29 cellular contexts compared by ENCODE assay signal in genomic region chr2:95087379-95087778, GRCh38.
"Had no signal": no experiment of that assay in that cellular context is flagged by ENCODE, and none has a peak within 500 bp of the region (broad histone marks: within the 10 kb centered on the region; RNA-seq: fewer than 3 reads in every experiment).

No MANE protein-coding gene starts in this region.

- H3K27me3 Mint-ChIP-seq: naive thymus-derived CD4-positive, alpha-beta T cell; natural killer cell treated with Interleukin-12 subunit alpha and Interleukin-12 subunit beta and Interleukin-15 and Interleukin-18, amount 100 ng/mL, for 72 hours; stimulated activated naive B cell treated with anti-CD40 and anti-IgM and Interleukin-4, amounts not matched to agents 10 μg/mL and 1 μg/mL and 100 μg/mL, for 72 hours had no signal

- H3K4me2 ChIP-seq: hepatocyte had no signal

- H2AFZ ChIP-seq: hepatocyte had no signal

- H3K4me1 Mint-ChIP-seq: mesothelial cell of epicardium; stimulated activated naive B cell treated with anti-CD40 and anti-IgM and Interleukin-4, amounts not matched to agents 10 μg/mL and 1 μg/mL and 100 μg/mL, for 72 hours had no signal

- H3K4me3 Mint-ChIP-seq: mesothelial cell of epicardium; naive thymus-derived CD4-positive, alpha-beta T cell; natural killer cell treated with Interleukin-12 subunit alpha and Interleukin-12 subunit beta and Interleukin-15 and Interleukin-18, amount 100 ng/mL, for 72 hours; stimulated activated naive B cell treated with anti-CD40 and anti-IgM and Interleukin-4, amounts not matched to agents 10 μg/mL and 1 μg/mL and 100 μg/mL, for 72 hours had no signal

- H3K79me2 ChIP-seq: hepatocyte had no signal

- H3K9me3 ChIP-seq: left lung, lower lobe of right lung, mucosa of descending colon, ovary, prostate gland, stomach, testis, thyroid gland, transverse colon, upper lobe of left lung, vagina had no signal

- H3K27ac ChIP-seq: hepatocyte, left lung, lower lobe of right lung, ovary, prostate gland, stomach, testis, thyroid gland, transverse colon, upper lobe of left lung, vagina had no signal

- H3K36me3 ChIP-seq: ovary, prostate gland had no signal

- H3K4me3 ChIP-seq: hepatocyte, left lung, lower lobe of right lung, mucosa of descending colon, ovary, prostate gland, skin epidermis, stomach, testis, thyroid gland, transverse colon, upper lobe of left lung, vagina had no signal

- DNase-seq: kidney; left colon; left lung; lower lobe of right lung; mammary epithelial cell; mesenchymal stem cell; mucosa of descending colon; naive thymus-derived CD4-positive, alpha-beta T cell; ovary; retina; right cardiac atrium; stimulated activated CD4-positive, alpha-beta T cell treated with anti-CD3 and anti-CD28 coated beads, Interleukin-12 subunit alpha, Interleukin-12 subunit beta, amount 100 ng/mL, for 4 hours; stimulated activated CD4-positive, alpha-beta T cell treated with anti-CD3 and anti-CD28 coated beads, Interleukin-15, amount 100 ng/mL, for 24 hours; stimulated activated CD4-positive, alpha-beta T cell treated with anti-CD3 and anti-CD28 coated beads, Interleukin-2, amount 100 ng/mL, for 24 hours; stimulated activated CD4-positive, alpha-beta T cell treated with anti-CD3 and anti-CD28 coated beads, Interleukin-4, amount 100 ng/mL, for 1 hour; stimulated activated naive B cell treated with anti-CD40 and anti-IgM and Interleukin-4, amounts not matched to agents 10 μg/mL and 1 μg/mL and 100 μg/mL, for 72 hours; stimulated activated naive CD8-positive, alpha-beta T cell treated with anti-CD3 and anti-CD28 coated beads, Interleukin-15, Interleukin-2, amounts not matched to agents 100 U/mL and 50 U/mL, for 24 hours; stomach; testis; thyroid gland; transverse colon; upper lobe of left lung had no signal

- H3K9me3 Mint-ChIP-seq: naive thymus-derived CD4-positive, alpha-beta T cell; natural killer cell treated with Interleukin-12 subunit alpha and Interleukin-12 subunit beta and Interleukin-15 and Interleukin-18, amount 100 ng/mL, for 72 hours had no signal

- H3K27ac Mint-ChIP-seq: mesothelial cell of epicardium; natural killer cell treated with Interleukin-12 subunit alpha and Interleukin-12 subunit beta and Interleukin-15 and Interleukin-18, amount 100 ng/mL, for 72 hours; stimulated activated naive B cell treated with anti-CD40 and anti-IgM and Interleukin-4, amounts not matched to agents 10 μg/mL and 1 μg/mL and 100 μg/mL, for 72 hours had no signal

- H3K4me1 ChIP-seq: left lung, lower lobe of right lung, prostate gland, stomach, testis, thyroid gland, transverse colon, upper lobe of left lung, vagina had no signal

- H3K27me3 ChIP-seq: hepatocyte, left lung, ovary, stomach, testis, thyroid gland, transverse colon, upper lobe of left lung, vagina had no signal

- ATAC-seq: left colon; left lung; lower lobe of right lung; mucosa of descending colon; naive thymus-derived CD4-positive, alpha-beta T cell; natural killer cell treated with Interleukin-12 subunit alpha and Interleukin-12 subunit beta and Interleukin-15 and Interleukin-18, amount 100 ng/mL, for 72 hours; right cardiac atrium; sciatic nerve; stimulated activated naive B cell treated with anti-CD40 and anti-IgM and Interleukin-4, amounts not matched to agents 10 μg/mL and 1 μg/mL and 100 μg/mL, for 72 hours; stimulated activated naive CD8-positive, alpha-beta T cell treated with anti-CD3 and anti-CD28 coated beads, Interleukin-15, Interleukin-2, amounts not matched to agents 100 U/mL and 50 U/mL, for 24 hours had no signal
